18 cellular contexts compared by ENCODE assay signal in genomic region chr2:8671802-8672201, GRCh38. TPM values are rescaled to one million over a fixed set of nuclear protein-coding genes. Genes with fewer than 3 reads are reported as not detected.
DNase-seq lines count a peak whose midpoint lies in the region; ATAC-seq and TF ChIP-seq lines count a peak whose summit lies in the region.
"Had no signal": no experiment of that assay in that cellular context is flagged by ENCODE, and none has a peak within 500 bp of the region (broad histone marks: within the 10 kb centered on the region; RNA-seq: fewer than 3 reads in every experiment).

No MANE protein-coding gene starts in this region.

- peak; percentile 56 to 63 for ATAC-seq in activated T-cell treated with anti-CD3 and anti-CD28 coated beads, Interleukin-2, amount 50 U/mL, for 72 hours (replicated peaks in 1 of 2)
- peak; percentile 41 for ATAC-seq in activated CD8-positive, alpha-beta T cell treated with anti-CD3 and anti-CD28 coated beads, Interleukin-2, amount 10 ng/mL, durations not matched to agents 7 days and 5 days
- ATAC-seq in natural killer cell (peak; percentile 54 to 83 (median 59)), HG03520 (IDR thresholded peaks at IDR 0.05; ENCODE audit: unreplicated experiment) (no peak)
- ATAC-seq: Right ventricle myocardium inferior had no signal

- no peaks in the 10 kb centered on the region for H3K36me3 ChIP-seq in Caco-2 (ENCODE audit: control insufficient read depth, insufficient read depth, low read length)
- H3K36me3 ChIP-seq: BLaER1, SJSA1 had no signal

- H3K4me3 ChIP-seq in Caco-2 (ENCODE audit: low read depth, low read length) = no peak overlapping the region
- H3K4me3 ChIP-seq: BLaER1, PC-9, SJSA1 had no signal

- TF ChIP-seq CTCF in natural killer cell (IDR thresholded peaks at IDR 0.05) = no peak
- no peak for TF ChIP-seq CTCF in Caco-2 (IDR thresholded peaks at IDR 0.05; ENCODE audit: insufficient read depth in 1 of 2, low read depth in 1 of 2, low read length in 1 of 2, severe bottlenecking in 1 of 2, unreplicated experiment in 1 of 2)

- intact Hi-C loops in natural killer cell (cut with micrococcal nuclease) = no loop called here
- intact Hi-C loops in Caco-2 (cut with micrococcal nuclease; ENCODE audit: unreplicated experiment) = no loop called here

- no peak overlapping the region for H3K4me3 Mint-ChIP-seq in activated T-cell treated with anti-CD3 and anti-CD28 coated beads, Interleukin-2, amount 50 U/mL, for 72 hours
- no peak overlapping the region for H3K4me3 Mint-ChIP-seq in activated CD8-positive, alpha-beta T cell treated with anti-CD3 and anti-CD28 coated beads, Interleukin-2, amount 10 ng/mL, durations not matched to agents 7 days and 5 days
- H3K4me3 Mint-ChIP-seq in natural killer cell (no peak overlapping the region), Caco-2 (ENCODE audit: unreplicated experiment) (no peak overlapping the region)
- H3K4me3 Mint-ChIP-seq: CD4-positive, CD25-positive, alpha-beta regulatory T cell had no signal

- H3K27ac Mint-ChIP-seq in activated T-cell treated with anti-CD3 and anti-CD28 coated beads, Interleukin-2, amount 50 U/mL, for 72 hours = no peak overlapping the region
- H3K27ac Mint-ChIP-seq in activated CD8-positive, alpha-beta T cell treated with anti-CD3 and anti-CD28 coated beads, Interleukin-2, amount 10 ng/mL, durations not matched to agents 7 days and 5 days = no peak overlapping the region
- H3K27ac Mint-ChIP-seq in natural killer cell (no peak overlapping the region), Caco-2 (ENCODE audit: unreplicated experiment) (no peak overlapping the region)
- H3K27ac Mint-ChIP-seq: CD4-positive, CD25-positive, alpha-beta regulatory T cell had no signal

- peaks cover 19 to 22% of the 10 kb centered on the region in 2 donors for H3K36me3 Mint-ChIP-seq in activated T-cell treated with anti-CD3 and anti-CD28 coated beads, Interleukin-2, amount 50 U/mL, for 72 hours (ENCODE audit: insufficient read depth in 2 of 2)
- peaks cover 25% of the 10 kb centered on the region for H3K36me3 Mint-ChIP-seq in activated CD8-positive, alpha-beta T cell treated with anti-CD3 and anti-CD28 coated beads, Interleukin-2, amount 10 ng/mL, durations not matched to agents 7 days and 5 days (ENCODE audit: low read depth)
- H3K36me3 Mint-ChIP-seq in natural killer cell (peaks cover 16% of the 10 kb centered on the region), Caco-2 (ENCODE audit: insufficient read depth, unreplicated experiment) (no peaks in the 10 kb centered on the region)
- H3K36me3 Mint-ChIP-seq: CD4-positive, CD25-positive, alpha-beta regulatory T cell had no signal

- POLR2A ChIA-PET in activated CD8-positive, alpha-beta T cell treated with anti-CD3 and anti-CD28 coated beads, Interleukin-2, amount 10 ng/mL, durations not matched to agents 7 days and 5 days (lab: Charles Lee) = no interaction called here
- POLR2A ChIA-PET in Caco-2 (lab: Charles Lee) = no interaction called here

- H3K27me3 Mint-ChIP-seq in activated T-cell treated with anti-CD3 and anti-CD28 coated beads, Interleukin-2, amount 50 U/mL, for 72 hours (ENCODE audit: low read depth) = peaks cover 34% of the 10 kb centered on the region
- H3K27me3 Mint-ChIP-seq in activated CD8-positive, alpha-beta T cell treated with anti-CD3 and anti-CD28 coated beads, Interleukin-2, amount 10 ng/mL, durations not matched to agents 7 days and 5 days (ENCODE audit: low read depth) = peaks cover 34% of the 10 kb centered on the region
- H3K27me3 Mint-ChIP-seq in natural killer cell (ENCODE audit: low read depth in 2 of 2) (peaks cover 6 to 12% of the 10 kb centered on the region in 2 donors), Caco-2 (ENCODE audit: insufficient read depth, unreplicated experiment) (no peaks in the 10 kb centered on the region)

- H3K27me3 ChIP-seq in Caco-2 (replicated peaks; ENCODE audit: control insufficient read depth, insufficient read depth, low read length) = no peaks in the 10 kb centered on the region
- H3K27me3 ChIP-seq: SJSA1 had no signal

- peaks cover 12% of the 10 kb centered on the region; the same call in 1 of the 2 replicates for H3K4me1 ChIP-seq in Caco-2
- H3K4me1 ChIP-seq: BLaER1 had no signal

- peaks cover 10% of the 10 kb centered on the region for H3K9me3 ChIP-seq in Caco-2

- CTCF ChIA-PET in activated CD8-positive, alpha-beta T cell treated with anti-CD3 and anti-CD28 coated beads, Interleukin-2, amount 10 ng/mL, durations not matched to agents 7 days and 5 days (lab: Charles Lee) = no interaction called here
- CTCF ChIA-PET in Caco-2 (lab: Charles Lee) = interaction anchor here (0.6 kb wide), 1 partner anchor 44 kb away, joined by 3 read pairs; no protein-coding TSS in a partner anchor

- H3K4me1 Mint-ChIP-seq in activated T-cell treated with anti-CD3 and anti-CD28 coated beads, Interleukin-2, amount 50 U/mL, for 72 hours (ENCODE audit: low read depth) = peaks cover 15% of the 10 kb centered on the region
- H3K4me1 Mint-ChIP-seq in activated CD8-positive, alpha-beta T cell treated with anti-CD3 and anti-CD28 coated beads, Interleukin-2, amount 10 ng/mL, durations not matched to agents 7 days and 5 days (ENCODE audit: low read depth) = peaks cover 13% of the 10 kb centered on the region
- H3K4me1 Mint-ChIP-seq in natural killer cell (peaks cover 8 to 16% of the 10 kb centered on the region in 2 donors), Caco-2 (ENCODE audit: low read depth, unreplicated experiment) (no peaks in the 10 kb centered on the region)

- DNase-seq in activated T-cell treated with anti-CD3 and anti-CD28 coated beads, Interleukin-2, amount 50 U/mL, for 72 hours = no peak
- DNase-seq in activated T-cell treated with anti-CD3 and anti-CD28 coated beads, Interleukin-2, amount 50 U/mL, for 1 hour = no peak
- DNase-seq in activated CD8-positive, alpha-beta T cell treated with anti-CD3 and anti-CD28 coated beads, Interleukin-2, amount 10 ng/mL, durations not matched to agents 7 days and 5 days = no peak
- DNase-seq in natural killer cell (no peak), SW480 (ENCODE audit: low spot score) (no peak), Caco-2 (no peak)
- DNase-seq: CD4-positive, CD25-positive, alpha-beta regulatory T cell; NCI-H1092 treated with DMSO at 0.1 percent for 48 hours; NCI-H1436 treated with DMSO at 0.1 percent for 48 hours; NCI-H187 treated with DMSO at 0.1 percent for 48 hours; NCI-H446; NCI-H524 treated with DMSO at 0.1 percent for 48 hours; NCI-H774; PC-9 had no signal

- H3K9me3 Mint-ChIP-seq in activated T-cell treated with anti-CD3 and anti-CD28 coated beads, Interleukin-2, amount 50 U/mL, for 72 hours = peaks cover 10 to 12% of the 10 kb centered on the region in 2 donors
- H3K9me3 Mint-ChIP-seq in activated CD8-positive, alpha-beta T cell treated with anti-CD3 and anti-CD28 coated beads, Interleukin-2, amount 10 ng/mL, durations not matched to agents 7 days and 5 days (ENCODE audit: insufficient read depth) = peaks cover 19% of the 10 kb centered on the region
- H3K9me3 Mint-ChIP-seq in natural killer cell (peaks cover 2 to 10% of the 10 kb centered on the region in 2 donors), Caco-2 (ENCODE audit: unreplicated experiment) (peaks cover 16% of the 10 kb centered on the region)

- no TSS peak for BruUV-seq in Caco-2 (replicated peaks; lab: Mats Ljungman, UMichigan)

RNA-seq across cellular contexts. Expression of gene ID2, which starts 10.1 kb away (rescaled TPM):
- 100 to 1,000 TPM; 223 to 250 TPM for total RNA-seq in activated T-cell treated with anti-CD3 and anti-CD28 coated beads, Interleukin-2, amount 50 U/mL, for 72 hours
- 100 to 1,000 TPM; 257 to 263 TPM for total RNA-seq in activated CD8-positive, alpha-beta T cell treated with anti-CD3 and anti-CD28 coated beads, Interleukin-2, amount 10 ng/mL, durations not matched to agents 7 days and 5 days
- 100 to 1,000 TPM; 185 to 209 (median 191) TPM for total RNA-seq in natural killer cell
- 90.9 and 101 TPM in 2 replicates for total RNA-seq in Caco-2 (2022)
